Comparison of ENCODE assay signal across 9 cellular contexts in the genomic region with DNA sequence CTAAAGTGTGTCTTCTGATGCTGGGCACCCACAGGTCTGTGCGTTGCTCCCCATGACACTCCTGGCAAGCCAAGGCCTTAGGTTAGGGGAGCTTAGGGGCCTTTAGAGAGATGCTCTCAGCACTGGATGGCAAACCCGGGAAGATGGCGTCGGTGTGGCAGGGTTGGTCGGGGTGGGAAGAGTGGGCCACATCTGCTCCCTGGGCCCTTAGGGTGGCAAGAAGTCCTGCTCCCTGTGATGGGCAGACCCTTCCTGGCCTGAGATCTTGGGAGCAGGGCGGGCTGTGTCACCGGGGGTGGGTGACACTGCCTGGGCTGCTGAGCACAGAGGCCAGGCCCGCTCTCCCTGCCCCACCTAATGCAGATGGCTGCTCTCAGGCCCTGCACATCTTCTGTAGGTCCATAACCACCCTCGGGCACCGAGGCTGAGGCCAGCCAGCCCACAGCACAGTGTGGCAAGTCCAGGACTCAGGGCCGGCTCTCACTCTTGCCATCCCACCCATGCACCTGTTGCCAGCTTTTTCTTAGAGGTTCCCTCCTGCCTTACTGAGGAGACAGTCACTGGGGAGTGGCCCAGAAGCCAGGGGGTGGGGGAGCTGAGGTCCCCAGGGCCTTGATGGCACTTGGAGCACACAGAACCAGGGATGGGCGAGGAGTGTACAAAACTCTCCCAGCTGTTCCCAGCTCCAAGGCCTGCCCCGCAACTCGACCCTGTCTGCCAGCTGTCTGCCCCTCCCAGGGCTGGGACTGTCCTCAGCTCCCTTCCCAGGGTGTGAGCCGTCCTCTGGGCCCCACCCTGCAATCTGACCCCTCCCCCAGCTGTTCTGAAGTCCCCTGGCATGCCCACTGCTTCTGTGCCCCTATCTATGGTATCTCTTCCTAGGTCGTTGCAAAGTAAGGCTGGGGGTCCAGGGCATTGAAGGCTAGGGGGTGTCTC. TPM values are rescaled to one million over a fixed set of nuclear protein-coding genes. Genes with fewer than 3 reads are reported as not detected.
DNase-seq lines count a peak whose midpoint lies in the region; ATAC-seq and TF ChIP-seq lines count a peak whose summit lies in the region.
"Had no signal": no experiment of that assay in that cellular context is flagged by ENCODE, and none has a peak within 500 bp of the region (broad histone marks: within the 10 kb centered on the region; RNA-seq: fewer than 3 reads in every experiment).

No MANE protein-coding gene starts in this region.

- ATAC-seq in HG03439 (IDR thresholded peaks at IDR 0.05; ENCODE audit: unreplicated experiment): no peak

- no peak for TF ChIP-seq EP300 in esophagus muscularis mucosa (IDR thresholded peaks at IDR 0.05)

- WGBS in esophagus muscularis mucosa: 88% methylated on average over 7 of the region's 16 CpGs

- DNase-seq in NCI-H2171 treated with DMSO at 0.1 percent for 48 hours (lab: John Stamatoyannopoulos, UW): peak; percentile 64
- DNase-seq in esophagus muscularis mucosa (ENCODE audit: extremely low spot score): no peak
- peak; percentile 99 for DNase-seq in myocyte (ENCODE audit: low read depth)
- peak in 1 of 2 donors; percentile 66 for DNase-seq in tibial artery
- DNase-seq in stimulated activated CD4-positive, alpha-beta T cell treated with anti-CD3 and anti-CD28 coated beads, Interleukin-4, amount 100 ng/mL, for 24 hours: no peak
- no peak for DNase-seq in NCI-H446 (lab: John Stamatoyannopoulos, UW)
- DNase-seq: anterior cingulate cortex, NCI-H1417 had no signal

- TF ChIP-seq POLR2A in esophagus muscularis mucosa (IDR thresholded peaks at IDR 0.05; ENCODE audit: low read depth): no peak

- H3K27ac ChIP-seq in esophagus muscularis mucosa (replicated peaks in 1 of 4) (peak overlapping the region; percentile 96 to 99 (median 96)), tibial artery (peak overlapping the region; percentile 99 to 100)

- H3K27me3 ChIP-seq in esophagus muscularis mucosa (no peaks in the 10 kb centered on the region), tibial artery (no peaks in the 10 kb centered on the region)

- H3K9me3 ChIP-seq in esophagus muscularis mucosa: no peaks in the 10 kb centered on the region
- no peaks in the 10 kb centered on the region for H3K9me3 ChIP-seq in tibial artery

- intact Hi-C loops in esophagus muscularis mucosa (cut with DNase I): no loop called here
- intact Hi-C loops in tibial artery (cut with DNase I; ENCODE audit: low total_unique reads): no loop called here

- peaks cover 91 to 95% (median 92%) of the 10 kb centered on the region in 4 donors for H3K4me1 ChIP-seq in esophagus muscularis mucosa
- peaks cover 37 to 91% (median 88%) of the 10 kb centered on the region in 4 donors for H3K4me1 ChIP-seq in tibial artery

- TF ChIP-seq CTCF in esophagus muscularis mucosa (IDR thresholded peaks at IDR 0.05): no peak
- no peak for TF ChIP-seq CTCF in tibial artery (IDR thresholded peaks at IDR 0.05)

- H3K36me3 ChIP-seq in esophagus muscularis mucosa: no peaks in the 10 kb centered on the region
- H3K36me3 ChIP-seq in tibial artery: no peaks in the 10 kb centered on the region

- no peak overlapping the region for H3K4me3 ChIP-seq in esophagus muscularis mucosa
- H3K4me3 ChIP-seq in tibial artery: no peak overlapping the region

RNA-seq across cellular contexts. Expression of gene MTSS2, which starts 4.4 kb away (rescaled TPM):
- total RNA-seq in esophagus muscularis mucosa (100 to 1,000 TPM in 2 of 4 donors, 10 to 100 TPM in 2; 74.9 to 238 (median 130) TPM), myocyte (170 and 234 TPM in 2 replicates)
- polyA plus RNA-seq in myocyte (2012): 626 TPM

RNA-seq across cellular contexts. Expression of gene IL34, which starts 43.9 kb away (rescaled TPM):
- total RNA-seq in esophagus muscularis mucosa (1 to 10 TPM; 1.7 to 4.7 (median 3.4) TPM), myocyte (20.0 and 67.8 TPM in 2 replicates)
- polyA plus RNA-seq in myocyte (2012): 25.0 TPM

Comparison
In these comparisons a context has a peak if more than half of its experiments do, and no peak if none do; other contexts are left out.
1. DNase-seq: peak in NCI-H2171 treated with DMSO at 0.1 percent for 48 hours (single experiment) and myocyte (single experiment); none in esophagus muscularis mucosa (single experiment), stimulated activated CD4-positive, alpha-beta T cell treated with anti-CD3 and anti-CD28 coated beads, Interleukin-4, amount 100 ng/mL, for 24 hours (single experiment) and NCI-H446 (0 of 2).